ENCODE assay signal across 8 cellular contexts in the genomic region with DNA sequence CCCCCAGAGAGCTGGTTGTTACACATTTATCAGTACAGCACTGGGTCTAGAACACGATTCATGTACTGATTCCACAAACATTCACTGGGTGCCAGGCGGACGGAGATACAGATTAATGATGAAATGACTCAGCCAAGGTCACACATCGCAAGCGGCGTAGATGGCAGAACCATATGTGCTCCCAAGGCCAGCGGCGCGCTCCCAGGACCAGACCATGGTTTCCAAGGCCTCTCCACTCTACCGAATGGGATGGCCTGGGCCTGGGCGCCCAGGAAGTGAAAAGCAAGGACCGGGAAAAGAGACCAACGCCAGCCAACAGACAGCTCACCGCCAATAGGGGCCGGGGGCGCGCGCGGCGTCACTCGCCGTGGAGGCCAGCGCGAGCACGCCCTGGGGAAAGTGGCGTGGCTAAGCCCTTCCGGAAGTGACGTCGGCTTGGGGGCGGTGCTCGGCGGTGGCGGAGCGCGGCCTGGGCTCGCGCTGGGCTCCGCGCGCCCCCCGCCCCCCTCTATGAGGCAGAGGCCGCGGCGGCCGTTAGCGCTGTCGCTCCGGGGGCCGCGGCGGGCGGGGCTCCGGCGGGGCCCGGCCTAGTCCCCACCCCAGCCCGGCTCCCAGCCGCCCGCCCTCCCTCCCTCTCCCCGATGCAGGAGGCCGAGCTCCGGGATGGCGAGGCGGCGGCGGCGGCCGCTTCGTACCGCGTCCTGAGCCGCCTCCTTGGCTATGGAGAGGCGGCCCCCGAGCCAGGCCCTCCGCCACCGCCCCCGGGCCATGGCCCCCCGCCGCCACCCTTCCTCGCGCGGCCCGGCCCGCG. TPM values are rescaled to one million over a fixed set of nuclear protein-coding genes. Genes with fewer than 3 reads are reported as not detected.
DNase-seq lines count a peak whose midpoint lies in the region; ATAC-seq lines count a peak whose summit lies in the region.

A gene with protein sequence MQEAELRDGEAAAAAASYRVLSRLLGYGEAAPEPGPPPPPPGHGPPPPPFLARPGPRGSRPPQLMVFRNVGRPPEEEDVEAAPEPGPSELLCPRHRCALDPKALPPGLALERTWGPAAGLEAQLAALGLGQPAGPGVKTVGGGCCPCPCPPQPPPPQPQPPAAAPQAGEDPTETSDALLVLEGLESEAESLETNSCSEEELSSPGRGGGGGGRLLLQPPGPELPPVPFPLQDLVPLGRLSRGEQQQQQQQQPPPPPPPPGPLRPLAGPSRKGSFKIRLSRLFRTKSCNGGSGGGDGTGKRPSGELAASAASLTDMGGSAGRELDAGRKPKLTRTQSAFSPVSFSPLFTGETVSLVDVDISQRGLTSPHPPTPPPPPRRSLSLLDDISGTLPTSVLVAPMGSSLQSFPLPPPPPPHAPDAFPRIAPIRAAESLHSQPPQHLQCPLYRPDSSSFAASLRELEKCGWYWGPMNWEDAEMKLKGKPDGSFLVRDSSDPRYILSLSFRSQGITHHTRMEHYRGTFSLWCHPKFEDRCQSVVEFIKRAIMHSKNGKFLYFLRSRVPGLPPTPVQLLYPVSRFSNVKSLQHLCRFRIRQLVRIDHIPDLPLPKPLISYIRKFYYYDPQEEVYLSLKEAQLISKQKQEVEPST (plus strand): TSS at position 433 of the 811 bp plus-strand sequence. CDS start 209 bp downstream, at position 642.

- peak; percentile 85 for ATAC-seq in GM21529 (IDR thresholded peaks at IDR 0.05; ENCODE audit: unreplicated experiment)

- H3K27me3 ChIP-seq in esophagus (ENCODE audit: control insufficient read depth in 1 of 2, insufficient read depth in 2 of 2, low read length in 2 of 2) (no peaks in the 10 kb centered on the region), mucosa of stomach (ENCODE audit: control insufficient read depth, insufficient read depth, low read length) (no peaks in the 10 kb centered on the region)

- no peaks in the 10 kb centered on the region for H3K9me3 Mint-ChIP-seq in IgD-negative memory B cell

- H3K4me1 Mint-ChIP-seq in IgD-negative memory B cell, result peaks cover 23 to 34% (median 29%) of the 10 kb centered on the region in 3 donors

- H3K27ac Mint-ChIP-seq in IgD-negative memory B cell, result peak within 1 kb of the TSS; percentile 62 to 96 (median 69)

- H3K9me3 ChIP-seq in esophagus (ENCODE audit: control insufficient read depth in 2 of 2, insufficient read depth in 1 of 2, low read depth in 1 of 2, low read length in 1 of 2), result no peaks in the 10 kb centered on the region
- H3K9me3 ChIP-seq in mucosa of stomach (ENCODE audit: control insufficient read depth, low read length), result no peaks in the 10 kb centered on the region

- peak within 1 kb of the TSS; percentile 81 to 84 for H3K27ac ChIP-seq in esophagus (ENCODE audit: low read depth in 2 of 2, low read length in 1 of 2)

- peak within 1 kb of the TSS; percentile 93 to 100 (median 98) for H3K4me3 Mint-ChIP-seq in IgD-negative memory B cell

- DNase-seq in DMS 273 treated with DMSO at 0.1 percent for 48 hours (lab: John Stamatoyannopoulos, UW) (peak; percentile 71), OCI-M1 (lab: John Stamatoyannopoulos, UW) (peak; percentile 92), activated T-cell treated with anti-CD3 and anti-CD28 coated beads for 48 hours (ENCODE audit: low read depth) (peak; percentile 92)
- peak; percentile 98 for DNase-seq in stimulated activated CD8-positive, alpha-beta memory T cell treated with anti-CD3 and anti-CD28 coated beads, Interleukin-4, amount 100 ng/mL, for 48 hours

- H3K36me3 ChIP-seq in esophagus (ENCODE audit: control insufficient read depth in 2 of 2, insufficient read depth in 2 of 2, low read length in 1 of 2) (no peaks in the 10 kb centered on the region), mucosa of stomach (ENCODE audit: control insufficient read depth, insufficient read depth, low read length) (no peaks in the 10 kb centered on the region)

- 2 to 7% methylated on average over 25 to 84 of the region's 84 CpGs for WGBS in esophagus, 2 donors

- H3K36me3 Mint-ChIP-seq in IgD-negative memory B cell, result peaks cover 1% of the 10 kb centered on the region

- peaks cover 2 to 3% of the 10 kb centered on the region in 2 donors for H3K4me1 ChIP-seq in esophagus (ENCODE audit: control insufficient read depth in 2 of 2, insufficient read depth in 2 of 2, low read length in 1 of 2)
- peaks cover 6% of the 10 kb centered on the region for H3K4me1 ChIP-seq in mucosa of stomach (ENCODE audit: control insufficient read depth, insufficient read depth, low read length)

- peak within 1 kb of the TSS; percentile 77 for H3K9ac ChIP-seq in mucosa of stomach (ENCODE audit: low read length)

- peak within 1 kb of the TSS; percentile 67 to 78 for H3K4me3 ChIP-seq in esophagus (ENCODE audit: low read depth in 1 of 2, low read length in 2 of 2)
- H3K4me3 ChIP-seq in mucosa of stomach (ENCODE audit: low read length), result peak within 1 kb of the TSS; percentile 56

- no peaks in the 10 kb centered on the region for H3K27me3 Mint-ChIP-seq in IgD-negative memory B cell

RNA-seq across cellular contexts. Expression of the gene that starts here (rescaled TPM):
- polyA plus RNA-seq in IgD-negative memory B cell (0.74 TPM), esophagus (1 to 10 TPM; 3.8 to 4.2 TPM)

Comparison
In these comparisons a context has a peak if more than half of its experiments do, and no peak if none do; other contexts are left out.
1. Peak in every context shown above with its lines: DNase-seq, ATAC-seq, H3K4me3 ChIP-seq and H3K27ac ChIP-seq.